Comparison of ENCODE assay signal across 1 cellular context in genomic region chr17:2400474-2400866, GRCh38.
TF ChIP-seq lines count a peak whose summit lies in the region.

No MANE protein-coding gene starts in this region.

TF ChIP-seq in H1, 55 proteins besides CTCF, POLR2A, EP300 and RAD21:
- TF ChIP-seq CHD7 (IDR thresholded peaks at IDR 0.05; ENCODE audit: insufficient replicate concordance, low read length) = no peak
- TF ChIP-seq RFX5 (IDR thresholded peaks at IDR 0.05; ENCODE audit: borderline replicate concordance, low read depth, low read length) = no peak
- no peak for TF ChIP-seq EZH2 (IDR thresholded peaks at IDR 0.05; ENCODE audit: low read depth, low read length, severe bottlenecking)
- no peak for TF ChIP-seq KDM1A (IDR thresholded peaks at IDR 0.05; ENCODE audit: borderline replicate concordance, low read length)
- peak in 1 of 2 experiments; percentile 55; a peak in 1 of 4 replicates for TF ChIP-seq HDAC2 (IDR thresholded peaks at IDR 0.05; ENCODE audit: borderline replicate concordance in 1 of 2, low read depth in 2 of 2, low read length in 2 of 2)
- peak in 1 of 2 experiments; percentile 71 for TF ChIP-seq SIN3A (conservative IDR thresholded peaks at IDR 0.05 in 1 of 2, IDR thresholded peaks at IDR 0.05 in 1 of 2; ENCODE audit: low read depth in 1 of 2, low read length in 2 of 2)
- peak; percentile 93 for TF ChIP-seq MAX (IDR thresholded peaks at IDR 0.05)
- TF ChIP-seq FOSL1 (IDR thresholded peaks at IDR 0.05; ENCODE audit: insufficient read depth, low read depth, low read length) = no peak
- TF ChIP-seq CTBP2 (IDR thresholded peaks at IDR 0.05; ENCODE audit: borderline replicate concordance, insufficient read depth, insufficient read length, low read length) = no peak
- TF ChIP-seq EGR1 (IDR thresholded peaks at IDR 0.05; ENCODE audit: borderline replicate concordance, low read depth, low read length) = no peak
- TF ChIP-seq RNF2 (IDR thresholded peaks at IDR 0.05; ENCODE audit: borderline replicate concordance, low read depth, low read length, missing control alignments, poor library complexity, severe bottlenecking) = no peak
- no peak for TF ChIP-seq JUN (IDR thresholded peaks at IDR 0.05; ENCODE audit: low read depth, low read length)
